Comparison of ENCODE assay signal across 8 cellular contexts in the genomic region with DNA sequence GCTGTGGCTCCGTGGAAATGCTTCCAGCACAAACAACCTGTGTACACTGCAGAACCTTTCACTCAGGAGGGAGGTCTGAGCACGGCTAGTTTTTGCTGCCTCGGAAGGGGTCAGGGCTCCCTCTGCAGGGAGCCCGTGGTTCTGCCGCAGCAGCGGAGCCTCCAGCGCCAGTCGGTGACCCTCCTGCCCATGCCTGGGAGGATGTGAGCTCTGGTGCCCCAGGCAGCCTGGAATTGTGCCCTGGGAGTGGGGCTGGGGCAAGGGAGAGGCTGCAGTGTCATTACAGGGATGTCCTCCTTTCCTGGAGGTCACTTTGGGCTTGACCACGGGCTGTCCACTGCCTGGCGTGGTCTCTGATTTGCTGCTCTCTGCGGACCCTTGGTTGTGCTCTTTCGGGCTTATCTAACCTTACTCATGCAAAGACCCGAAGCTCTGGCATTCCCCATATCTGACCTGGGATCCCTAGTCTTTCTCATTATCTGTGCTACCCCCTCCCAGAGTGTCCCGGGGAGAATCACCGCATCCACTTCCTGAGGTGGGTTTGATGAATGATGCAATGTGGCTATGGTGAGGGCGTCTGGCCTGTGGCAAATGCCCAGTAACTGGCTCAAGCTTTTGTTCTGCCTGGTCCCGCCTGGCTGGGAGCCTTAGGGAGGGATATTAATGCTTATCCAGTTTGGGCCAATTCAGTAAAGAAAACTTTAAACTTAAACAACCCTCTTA. TPM values are rescaled to one million over a fixed set of nuclear protein-coding genes. Genes with fewer than 3 reads are reported as not detected.
DNase-seq lines count a peak whose midpoint lies in the region; ATAC-seq, FAIRE-seq and TF ChIP-seq lines count a peak whose summit lies in the region.

No MANE protein-coding gene starts in this region.

- no peaks in the 10 kb centered on the region for H3K9me3 ChIP-seq in BLaER1 treated with 17β-estradiol and CSF1 and Interleukin-3, amounts not matched to agents 10 nM and 100 nM (replicated peaks in 1 of 11)
- H3K9me3 ChIP-seq in OCI-LY1 (ENCODE audit: low read length): no peaks in the 10 kb centered on the region

- ATAC-seq in HG03520 (IDR thresholded peaks at IDR 0.05; ENCODE audit: unreplicated experiment) (peak; percentile 41), esophagus mucosa (peak; percentile 88), natural killer cell (peak; percentile 68 to 81 (median 68))
- peak; percentile 72 for ATAC-seq in stimulated activated naive CD8-positive, alpha-beta T cell treated with anti-CD3 and anti-CD28 coated beads, Interleukin-15, Interleukin-2, amounts not matched to agents 100 U/mL and 50 U/mL, for 24 hours

- H3K4me1 Mint-ChIP-seq in natural killer cell: peaks cover 56 to 62% of the 10 kb centered on the region in 2 donors

- intact Hi-C loops in natural killer cell (cut with micrococcal nuclease): loop anchor here (1.0 to 2.0 kb wide), 3 partner anchors 30 to 388 kb away; no protein-coding TSS in a partner anchor

- peak overlapping the region; percentile 83 to 95 for H3K27ac Mint-ChIP-seq in natural killer cell

- TF ChIP-seq CTCF in OCI-LY1 (IDR thresholded peaks at IDR 0.05; ENCODE audit: low read length): peak; percentile 96
- peak; percentile 94 for TF ChIP-seq CTCF in natural killer cell (IDR thresholded peaks at IDR 0.05)

- no peaks in the 10 kb centered on the region for H3K27me3 Mint-ChIP-seq in natural killer cell (ENCODE audit: low read depth in 2 of 2)

- H3K36me3 ChIP-seq in BLaER1 treated with 17β-estradiol and CSF1 and Interleukin-3, amounts not matched to agents 10 nM and 100 nM: no peaks in the 10 kb centered on the region
- no peaks in the 10 kb centered on the region for H3K36me3 ChIP-seq in OCI-LY1 (ENCODE audit: insufficient read depth, low read length)

- peak; percentile 66 for FAIRE-seq in GM19239 (lab: Jason Lieb, UNC)

- peak overlapping the region in 10 of 11 experiments; percentile 27 to 82 (median 76); a peak in 19 of 22 replicates for H3K27ac ChIP-seq in BLaER1 treated with 17β-estradiol and CSF1 and Interleukin-3, amounts not matched to agents 10 nM and 100 nM
- H3K27ac ChIP-seq in OCI-LY1 (ENCODE audit: low read depth, low read length, poor library complexity, severe bottlenecking): peak overlapping the region; percentile 99

- peaks cover 63 to 89% (median 72%) of the 10 kb centered on the region in 10 experiments for H3K4me1 ChIP-seq in BLaER1 treated with 17β-estradiol and CSF1 and Interleukin-3, amounts not matched to agents 10 nM and 100 nM
- H3K4me1 ChIP-seq in OCI-LY1 (ENCODE audit: insufficient read depth, low read length, severe bottlenecking): peaks cover 100% of the 10 kb centered on the region

- H3K27me3 ChIP-seq in BLaER1 treated with 17β-estradiol and CSF1 and Interleukin-3, amounts not matched to agents 10 nM and 100 nM: no peaks in the 10 kb centered on the region
- no peaks in the 10 kb centered on the region for H3K27me3 ChIP-seq in OCI-LY1 (ENCODE audit: insufficient read depth, low read length)

- DNase-seq in GM19239 (ENCODE audit: insufficient read length, low spot score) (peak; percentile 45), activated T-cell treated with anti-CD3 and anti-CD28 coated beads for 4 hours (peak; percentile 71), natural killer cell (peak; percentile 72)
- DNase-seq in stimulated activated naive CD8-positive, alpha-beta T cell treated with anti-CD3 and anti-CD28 coated beads, Interleukin-15, Interleukin-2, amounts not matched to agents 100 U/mL and 50 U/mL, for 24 hours: peak; percentile 86

- H4K20me1 ChIP-seq in BLaER1 treated with 17β-estradiol and CSF1 and Interleukin-3, amounts not matched to agents 10 nM and 100 nM: no peaks in the 10 kb centered on the region
- no peaks in the 10 kb centered on the region for H4K20me1 ChIP-seq in OCI-LY1 (ENCODE audit: insufficient read depth, low read length)

- H3K9me3 Mint-ChIP-seq in natural killer cell: no peaks in the 10 kb centered on the region

- H3K79me2 ChIP-seq in OCI-LY1 (ENCODE audit: insufficient read depth, low read length): no peaks in the 10 kb centered on the region

- H3K9me2 ChIP-seq in OCI-LY1 (ENCODE audit: low read depth, low read length): no peaks in the 10 kb centered on the region

- peak overlapping the region; percentile 67 for H3K4me3 Mint-ChIP-seq in natural killer cell

- peak overlapping the region in 10 of 11 experiments; percentile 0 to 73 (median 69); a peak in 19 of 22 replicates for H3K9ac ChIP-seq in BLaER1 treated with 17β-estradiol and CSF1 and Interleukin-3, amounts not matched to agents 10 nM and 100 nM
- peak overlapping the region; percentile 62 for H3K9ac ChIP-seq in OCI-LY1 (ENCODE audit: low read length)

- H3K36me3 Mint-ChIP-seq in natural killer cell: no peaks in the 10 kb centered on the region

- peak overlapping the region; percentile 74 to 95 (median 84) for H3K4me2 ChIP-seq in BLaER1 treated with 17β-estradiol and CSF1 and Interleukin-3, amounts not matched to agents 10 nM and 100 nM
- peak overlapping the region; percentile 82 for H3K4me2 ChIP-seq in OCI-LY1 (ENCODE audit: low read length)

- no peak overlapping the region for H2AFZ ChIP-seq in OCI-LY1 (ENCODE audit: low read length)

- H3F3A ChIP-seq in OCI-LY1 (ENCODE audit: insufficient read depth, low read length): peaks cover 16% of the 10 kb centered on the region

- H3K4me3 ChIP-seq in BLaER1 treated with 17β-estradiol and CSF1 and Interleukin-3, amounts not matched to agents 10 nM and 100 nM: peak overlapping the region in 3 of 10 experiments; percentile 37 to 41 (median 40); a peak in 6 of 20 replicates
- H3K4me3 ChIP-seq in OCI-LY1 (ENCODE audit: low read depth, low read length, poor library complexity, severe bottlenecking): peak overlapping the region; percentile 6

RNA-seq across cellular contexts. Expression of gene TAGAP, which starts 59.5 kb away (rescaled TPM):
- total RNA-seq in esophagus mucosa (0.92 TPM), natural killer cell (100 to 1,000 TPM; 139 to 291 (median 178) TPM)

Comparison
In these comparisons a context has a peak if more than half of its experiments do, and no peak if none do; other contexts are left out.
1. RNA of gene TAGAP, which starts 59.5 kb away (total RNA-seq): 139 to 291 TPM in natural killer cell; 0.92 TPM in esophagus mucosa (single experiment); every median in the first group is over 10 times any median in the second.
2. Peak in every context shown above with its lines, with median percentiles within 50 percentile points of each other: DNase-seq and ATAC-seq.